Comparison of ENCODE assay signal across 18 cellular contexts in genomic region chr7:67653856-67654442, GRCh38.
DNase-seq lines count a peak whose midpoint lies in the region; ATAC-seq and TF ChIP-seq lines count a peak whose summit lies in the region.
"Had no signal": no experiment of that assay in that cellular context is flagged by ENCODE, and none has a peak within 500 bp of the region (broad histone marks: within the 10 kb centered on the region; RNA-seq: fewer than 3 reads in every experiment).

No MANE protein-coding gene starts in this region.

- no peak overlapping the region for H3K4me3 Mint-ChIP-seq in activated CD8-positive, alpha-beta T cell treated with anti-CD3 and anti-CD28 coated beads for 36 hours
- H3K4me3 Mint-ChIP-seq: B cell; CD4-positive, alpha-beta memory T cell had no signal

- H3K27me3 ChIP-seq in BLaER1 (no peaks in the 10 kb centered on the region), esophagus muscularis mucosa (no peaks in the 10 kb centered on the region), left lung (no peaks in the 10 kb centered on the region), ascending aorta (no peaks in the 10 kb centered on the region), MM.1S (replicated peaks; ENCODE audit: insufficient read depth, low read length) (no peaks in the 10 kb centered on the region)

- no peaks in the 10 kb centered on the region for H3K4me1 Mint-ChIP-seq in activated CD8-positive, alpha-beta T cell treated with anti-CD3 and anti-CD28 coated beads for 36 hours (ENCODE audit: low read depth)
- H3K4me1 Mint-ChIP-seq: B cell; CD4-positive, alpha-beta memory T cell had no signal

- POLR2A ChIA-PET in activated CD8-positive, alpha-beta T cell treated with anti-CD3 and anti-CD28 coated beads for 36 hours (lab: Charles Lee): no interaction called here

- H3K9ac ChIP-seq in BLaER1 (no peak overlapping the region), MM.1S (ENCODE audit: low read length) (no peak overlapping the region)

- TF ChIP-seq POLR2A in esophagus muscularis mucosa (IDR thresholded peaks at IDR 0.05; ENCODE audit: low read depth): no peak

- intact Hi-C loops in esophagus muscularis mucosa (cut with DNase I): no loop called here
- intact Hi-C loops in left lung (cut with DNase I): no loop called here
- intact Hi-C loops in ascending aorta (cut with DNase I): no loop called here
- intact Hi-C loops in activated CD8-positive, alpha-beta T cell treated with anti-CD3 and anti-CD28 coated beads for 36 hours (cut with micrococcal nuclease): no loop called here

- CTCF ChIA-PET in activated CD8-positive, alpha-beta T cell treated with anti-CD3 and anti-CD28 coated beads for 36 hours (lab: Charles Lee): interaction anchor here (0.7 kb wide), 1 partner anchor 29 kb away, joined by 3 read pairs; no protein-coding TSS in a partner anchor

- H4K20me1 ChIP-seq in BLaER1 (no peaks in the 10 kb centered on the region), MM.1S (ENCODE audit: insufficient read depth, low read length) (no peaks in the 10 kb centered on the region)

- no peaks in the 10 kb centered on the region for H3K9me2 ChIP-seq in MM.1S (replicated peaks; ENCODE audit: insufficient read depth, low read length)

- no peak overlapping the region for H3K27ac Mint-ChIP-seq in activated CD8-positive, alpha-beta T cell treated with anti-CD3 and anti-CD28 coated beads for 36 hours
- H3K27ac Mint-ChIP-seq: B cell; CD4-positive, alpha-beta memory T cell had no signal

- H3K4me2 ChIP-seq in BLaER1: peak overlapping the region; percentile 70
- H3K4me2 ChIP-seq in MM.1S (ENCODE audit: low read depth, low read length): no peak overlapping the region

- no peak overlapping the region for H2AFZ ChIP-seq in MM.1S (ENCODE audit: low read length)

- H3K79me2 ChIP-seq in MM.1S (ENCODE audit: low read length): no peaks in the 10 kb centered on the region

- H3K4me1 ChIP-seq in BLaER1 (peaks cover 17% of the 10 kb centered on the region), esophagus muscularis mucosa (peaks cover 18 to 53% (median 41%) of the 10 kb centered on the region in 4 donors), left lung (no peaks in the 10 kb centered on the region), ascending aorta (no peaks in the 10 kb centered on the region), MM.1S (ENCODE audit: low read length) (no peaks in the 10 kb centered on the region)
- H3K4me1 ChIP-seq: HAP-1 had no signal

- no peaks in the 10 kb centered on the region for H3F3A ChIP-seq in MM.1S (ENCODE audit: insufficient read depth, low read length)

- H3K36me3 Mint-ChIP-seq in activated CD8-positive, alpha-beta T cell treated with anti-CD3 and anti-CD28 coated beads for 36 hours (ENCODE audit: low read depth): no peaks in the 10 kb centered on the region
- H3K36me3 Mint-ChIP-seq: CD4-positive, alpha-beta memory T cell had no signal

- no peak for TF ChIP-seq EP300 in esophagus muscularis mucosa (IDR thresholded peaks at IDR 0.05)

- H3K9me3 ChIP-seq in BLaER1 (no peaks in the 10 kb centered on the region; the same call in 1 of the 2 replicates), esophagus muscularis mucosa (no peaks in the 10 kb centered on the region), left lung (no peaks in the 10 kb centered on the region), ascending aorta (no peaks in the 10 kb centered on the region), MM.1S (replicated peaks; ENCODE audit: insufficient read depth, low read length) (no peaks in the 10 kb centered on the region)
- H3K9me3 ChIP-seq: HAP-1 had no signal

- ATAC-seq in left lung: peak; percentile 33
- ATAC-seq in activated CD8-positive, alpha-beta T cell treated with anti-CD3 and anti-CD28 coated beads for 36 hours: no peak

- H3K27ac ChIP-seq in BLaER1 (no peak overlapping the region), esophagus muscularis mucosa (replicated peaks in 1 of 4) (peak overlapping the region in 3 of 4 donors; percentile 29 to 58 (median 41)), left lung (no peak overlapping the region), ascending aorta (no peak overlapping the region), MM.1S (ENCODE audit: low read length) (no peak overlapping the region)
- H3K27ac ChIP-seq: 22Rv1 had no signal

- TF ChIP-seq CTCF in esophagus muscularis mucosa (IDR thresholded peaks at IDR 0.05): no peak
- TF ChIP-seq CTCF in left lung (IDR thresholded peaks at IDR 0.05): no peak
- no peak for TF ChIP-seq CTCF in ascending aorta (IDR thresholded peaks at IDR 0.05)
- no peak for TF ChIP-seq CTCF in activated CD8-positive, alpha-beta T cell treated with anti-CD3 and anti-CD28 coated beads for 36 hours (IDR thresholded peaks at IDR 0.05)
- no peak for TF ChIP-seq CTCF in MM.1S (IDR thresholded peaks at IDR 0.05; ENCODE audit: low read length)

- 50% methylated on average over 3 of the region's 3 CpGs for WGBS in esophagus muscularis mucosa

- H3K9me3 Mint-ChIP-seq in activated CD8-positive, alpha-beta T cell treated with anti-CD3 and anti-CD28 coated beads for 36 hours: peaks cover 5% of the 10 kb centered on the region

- DNase-seq in DMS79 treated with DMSO at 0.1 percent for 48 hours (lab: John Stamatoyannopoulos, UW) (peak; percentile 5), DMS79 (lab: John Stamatoyannopoulos, UW) (no peak), esophagus muscularis mucosa (ENCODE audit: extremely low spot score) (no peak), left lung (no peak), ascending aorta (ENCODE audit: low spot score in 2 of 2) (no peak), MM.1S (no peak)
- DNase-seq in activated CD8-positive, alpha-beta T cell treated with anti-CD3 and anti-CD28 coated beads for 36 hours: no peak
- DNase-seq: Calu3; CD4-positive, alpha-beta memory T cell; GF-D8; NCI-H1417 treated with DMSO at 0.1 percent for 48 hours; NCI-H2081 treated with DMSO at 0.1 percent for 48 hours; NCI-H2227 treated with DMSO at 0.1 percent for 48 hours; NCI-H526 had no signal

- no peaks in the 10 kb centered on the region for H3K27me3 Mint-ChIP-seq in activated CD8-positive, alpha-beta T cell treated with anti-CD3 and anti-CD28 coated beads for 36 hours
- H3K27me3 Mint-ChIP-seq: B cell; CD4-positive, alpha-beta memory T cell had no signal

- H3K36me3 ChIP-seq in BLaER1 (no peaks in the 10 kb centered on the region), esophagus muscularis mucosa (no peaks in the 10 kb centered on the region), left lung (no peaks in the 10 kb centered on the region), ascending aorta (no peaks in the 10 kb centered on the region), MM.1S (replicated peaks; ENCODE audit: insufficient read depth, low read length) (no peaks in the 10 kb centered on the region)
- H3K36me3 ChIP-seq: HAP-1 had no signal

- H3K4me3 ChIP-seq in BLaER1: no peak overlapping the region
- no peak overlapping the region for H3K4me3 ChIP-seq in esophagus muscularis mucosa
- no peak overlapping the region for H3K4me3 ChIP-seq in left lung
- no peak overlapping the region for H3K4me3 ChIP-seq in ascending aorta
- H3K4me3 ChIP-seq in MM.1S (ENCODE audit: low read length): no peak overlapping the region
- H3K4me3 ChIP-seq: HAP-1 had no signal

Comparison
In these comparisons a context has a peak if more than half of its experiments do, and no peak if none do; other contexts are left out.
1. H3K27ac ChIP-seq: peak in esophagus muscularis mucosa (3 of 4); none in BLaER1 (single experiment), left lung (0 of 2), ascending aorta (0 of 2) and MM.1S (single experiment).